Comparison of ENCODE assay signal across 17 cellular contexts in the genomic region with DNA sequence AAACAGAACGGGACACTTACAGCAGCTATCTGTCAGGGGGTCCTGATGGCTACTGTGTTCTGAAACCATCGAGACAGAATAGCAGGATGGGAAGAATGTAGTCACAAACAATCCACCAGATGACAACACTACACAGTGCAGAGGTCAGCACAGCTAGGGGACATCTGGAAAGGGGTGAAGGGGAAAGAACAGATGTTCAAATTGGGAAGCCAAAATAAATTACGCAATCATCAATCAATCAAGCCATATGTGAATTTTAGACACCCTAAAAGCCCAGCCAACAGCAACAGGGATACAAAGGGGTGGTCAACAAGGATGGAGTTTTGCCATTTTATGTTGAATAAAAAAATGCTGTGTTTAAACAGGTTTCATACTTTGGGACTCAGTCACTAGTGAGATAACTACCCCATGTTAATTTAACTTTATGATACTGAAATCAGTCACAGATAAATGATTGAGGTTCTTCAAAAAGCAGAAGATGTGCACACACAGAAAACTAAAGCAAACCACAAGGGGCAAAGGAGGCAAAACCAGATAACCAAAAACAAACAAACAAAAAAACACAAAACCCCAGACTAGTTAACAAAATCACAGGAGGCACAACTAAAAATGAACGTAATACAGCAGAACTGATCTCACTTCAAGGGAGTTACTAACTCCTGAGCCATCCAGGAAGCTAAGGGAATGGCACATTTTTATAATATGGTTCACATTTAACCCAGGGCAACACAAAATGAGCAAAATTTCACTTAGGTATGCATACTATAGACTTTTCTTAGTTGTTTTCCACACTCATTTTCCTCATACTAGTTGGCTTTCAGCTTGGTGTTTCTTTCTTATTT.
DNase-seq lines count a peak whose midpoint lies in the region; ATAC-seq and TF ChIP-seq lines count a peak whose summit lies in the region.
"Had no signal": no experiment of that assay in that cellular context is flagged by ENCODE, and none has a peak within 500 bp of the region (broad histone marks: within the 10 kb centered on the region; RNA-seq: fewer than 3 reads in every experiment).

No MANE protein-coding gene starts in this region.

- no TSS peak for BruUV-seq in MCF 10A (replicated peaks; lab: Mats Ljungman, UMichigan)
- BruUV-seq in mammary epithelial cell (replicated peaks; lab: Mats Ljungman, UMichigan): no TSS peak

- no peaks in the 10 kb centered on the region for H3K36me3 Mint-ChIP-seq in MCF 10A (ENCODE audit: insufficient read depth, unreplicated experiment)
- H3K36me3 Mint-ChIP-seq in glutamatergic neuron (ENCODE audit: unreplicated experiment): no peaks in the 10 kb centered on the region
- H3K36me3 Mint-ChIP-seq in CD8-positive, alpha-beta memory T cell: peaks cover 4 to 50% (median 13%) of the 10 kb centered on the region in 3 donors

- H3K9me3 Mint-ChIP-seq in MCF 10A (ENCODE audit: unreplicated experiment): no peaks in the 10 kb centered on the region
- peaks cover 4% of the 10 kb centered on the region for H3K9me3 Mint-ChIP-seq in glutamatergic neuron (ENCODE audit: unreplicated experiment)
- no peaks in the 10 kb centered on the region for H3K9me3 Mint-ChIP-seq in CD8-positive, alpha-beta memory T cell
- H3K9me3 Mint-ChIP-seq: immature natural killer cell had no signal

- no peak for TF ChIP-seq CTCF in MCF 10A (IDR thresholded peaks at IDR 0.05; ENCODE audit: unreplicated experiment)
- no peak for TF ChIP-seq CTCF in mammary epithelial cell (conservative IDR thresholded peaks at IDR 0.05 in 1 of 2, IDR thresholded peaks at IDR 0.05 in 1 of 2; ENCODE audit: extremely low read depth in 1 of 2, insufficient read depth in 1 of 2, low read depth in 1 of 2, low read length in 2 of 2)
- TF ChIP-seq CTCF in glutamatergic neuron (IDR thresholded peaks at IDR 0.05; ENCODE audit: partially characterized antibody, unreplicated experiment): no peak
- no peak for TF ChIP-seq CTCF in ovary (IDR thresholded peaks at IDR 0.05)

- H3K27me3 ChIP-seq in mammary epithelial cell (ENCODE audit: insufficient read depth, low read length) (no peaks in the 10 kb centered on the region), ovary (no peaks in the 10 kb centered on the region)
- no peaks in the 10 kb centered on the region for H3K27me3 ChIP-seq in CD8-positive, alpha-beta memory T cell (ENCODE audit: insufficient read depth, low read length, poor library complexity, severe bottlenecking)
- H3K27me3 ChIP-seq: SJCRH30 had no signal

- no peaks in the 10 kb centered on the region for H4K20me1 ChIP-seq in mammary epithelial cell (ENCODE audit: insufficient read depth, low read length)

- H3K36me3 ChIP-seq in mammary epithelial cell (ENCODE audit: insufficient read depth, low read length) (peaks cover 2% of the 10 kb centered on the region), ovary (no peaks in the 10 kb centered on the region)
- no peaks in the 10 kb centered on the region for H3K36me3 ChIP-seq in CD8-positive, alpha-beta memory T cell (ENCODE audit: insufficient read depth, low read length)

- no peak for ATAC-seq in GM18907 (IDR thresholded peaks at IDR 0.05; ENCODE audit: unreplicated experiment)
- ATAC-seq: activated CD8-positive, alpha-beta T cell treated with anti-CD3 and anti-CD28 coated beads, Interleukin-2, amount 10 ng/mL, durations not matched to agents 7 days and 5 days; esophagus mucosa; GM12878 had no signal

- no peak overlapping the region for H3K9ac ChIP-seq in mammary epithelial cell (ENCODE audit: insufficient read depth, low read length)

- H3K27ac Mint-ChIP-seq in MCF 10A (ENCODE audit: low read depth, unreplicated experiment) (peak overlapping the region; percentile 39), glutamatergic neuron (ENCODE audit: unreplicated experiment) (peak overlapping the region; percentile 85)
- H3K27ac Mint-ChIP-seq in CD8-positive, alpha-beta memory T cell: peak overlapping the region in 1 of 8 donors; percentile 57
- H3K27ac Mint-ChIP-seq: activated CD8-positive, alpha-beta T cell treated with anti-CD3 and anti-CD28 coated beads, Interleukin-2, amount 10 ng/mL, durations not matched to agents 7 days and 5 days; immature natural killer cell had no signal

- H3K27me3 Mint-ChIP-seq in MCF 10A (ENCODE audit: insufficient read depth, unreplicated experiment): no peaks in the 10 kb centered on the region
- H3K27me3 Mint-ChIP-seq in glutamatergic neuron (ENCODE audit: unreplicated experiment): peaks cover 4% of the 10 kb centered on the region
- H3K27me3 Mint-ChIP-seq in CD8-positive, alpha-beta memory T cell: no peaks in the 10 kb centered on the region

- H2AFZ ChIP-seq in mammary epithelial cell (ENCODE audit: low read depth, low read length): no peak overlapping the region

- H3K4me3 Mint-ChIP-seq in MCF 10A (ENCODE audit: unreplicated experiment) (no peak overlapping the region), glutamatergic neuron (ENCODE audit: unreplicated experiment) (peak overlapping the region; percentile 65)
- no peak overlapping the region for H3K4me3 Mint-ChIP-seq in CD8-positive, alpha-beta memory T cell
- H3K4me3 Mint-ChIP-seq: activated CD8-positive, alpha-beta T cell treated with anti-CD3 and anti-CD28 coated beads, Interleukin-2, amount 10 ng/mL, durations not matched to agents 7 days and 5 days; immature natural killer cell had no signal

- in situ Hi-C loops in mammary epithelial cell (cut with MboI; ENCODE audit: low sequenced_read_pairs in 2 of 2): no loop called here

- CTCF ChIA-PET in MCF 10A (lab: Yijun Ruan, JAX) (interaction anchor here (0.6 to 1.0 kb wide), 3 partner anchors 44 to 198 kb away, joined by 3 read pairs; no protein-coding TSS in a partner anchor), mammary epithelial cell (lab: Charles Lee; ENCODE audit: low non-redundant PET) (no interaction called here)
- CTCF ChIA-PET in CD8-positive, alpha-beta memory T cell (lab: Charles Lee): no interaction called here

- H3K79me2 ChIP-seq in mammary epithelial cell (ENCODE audit: insufficient read depth, low read length): no peaks in the 10 kb centered on the region

- no peak for DNase-seq in MCF 10A (ENCODE audit: unreplicated experiment)
- DNase-seq in mammary epithelial cell: no peak
- DNase-seq in glutamatergic neuron: no peak
- DNase-seq in ovary: no peak
- DNase-seq in anterior cingulate cortex (lab: John Stamatoyannopoulos, UW): no peak
- DNase-seq in CD8-positive, alpha-beta memory T cell: no peak
- DNase-seq in kidney tubule cell (ENCODE audit: low spot score): no peak
- DNase-seq: activated CD8-positive, alpha-beta T cell treated with anti-CD3 and anti-CD28 coated beads, Interleukin-2, amount 10 ng/mL, durations not matched to agents 7 days and 5 days; activated effector memory CD4-positive, alpha-beta T cell treated with anti-CD3 and anti-CD28 coated beads, Interleukin-2, amount 50 U/mL, for 16 hours; immature natural killer cell; Karpas-422; NCI-H2029; retina; SJCRH30 had no signal

- dilution Hi-C loops in mammary epithelial cell (cut with HindIII; ENCODE audit: low sequenced_read_pairs): no loop called here

- intact Hi-C loops in MCF 10A (cut with micrococcal nuclease) (no loop called here), mammary epithelial cell (cut with micrococcal nuclease) (no loop called here), ovary (cut with DNase I) (loop anchor here in 1 of 4 donors (10.0 kb wide), 1 partner anchor 61 kb away; a partner anchor contains a TSS)

- H3K9me3 ChIP-seq in mammary epithelial cell (replicated peaks; ENCODE audit: insufficient read depth, low read length) (no peaks in the 10 kb centered on the region), ovary (no peaks in the 10 kb centered on the region)
- no peaks in the 10 kb centered on the region for H3K9me3 ChIP-seq in CD8-positive, alpha-beta memory T cell (ENCODE audit: low read length)
- H3K9me3 ChIP-seq: SJCRH30 had no signal

- POLR2A ChIA-PET in MCF 10A (lab: Yijun Ruan, JAX): no interaction called here
- POLR2A ChIA-PET in CD8-positive, alpha-beta memory T cell (lab: Charles Lee): no interaction called here

- H3K4me1 ChIP-seq in mammary epithelial cell (ENCODE audit: insufficient read depth, low read length) (no peaks in the 10 kb centered on the region), ovary (ENCODE audit: insufficient read depth) (peaks cover 4% of the 10 kb centered on the region)
- no peaks in the 10 kb centered on the region for H3K4me1 ChIP-seq in CD8-positive, alpha-beta memory T cell (ENCODE audit: insufficient read depth, low read length)
- H3K4me1 ChIP-seq: SJCRH30 had no signal

- peaks cover 7% of the 10 kb centered on the region for H3K4me1 Mint-ChIP-seq in MCF 10A (ENCODE audit: insufficient read depth, unreplicated experiment)
- H3K4me1 Mint-ChIP-seq in glutamatergic neuron (ENCODE audit: low read depth, unreplicated experiment): peaks cover 34% of the 10 kb centered on the region
- no peaks in the 10 kb centered on the region for H3K4me1 Mint-ChIP-seq in CD8-positive, alpha-beta memory T cell
- H3K4me1 Mint-ChIP-seq: immature natural killer cell had no signal

- H3K4me3 ChIP-seq in mammary epithelial cell (replicated peaks in 1 of 3; ENCODE audit: insufficient read depth in 1 of 3, low read depth in 2 of 3, low read length in 3 of 3) (no peak overlapping the region), ovary (no peak overlapping the region)
- no peak overlapping the region for H3K4me3 ChIP-seq in CD8-positive, alpha-beta memory T cell (ENCODE audit: low read length)
- H3K4me3 ChIP-seq: GM12878, SJCRH30 had no signal

- H3K4me2 ChIP-seq in mammary epithelial cell (ENCODE audit: insufficient read depth, low read depth, low read length): no peak overlapping the region

- no peak for TF ChIP-seq POLR2A in ovary (IDR thresholded peaks at IDR 0.05)

- no peak for TF ChIP-seq EP300 in ovary (IDR thresholded peaks at IDR 0.05)

- 95% methylated on average over 4 of the region's 4 CpGs for WGBS in mammary epithelial cell (ENCODE audit: low coverage, missing lambda C conversion rate)
- WGBS in ovary, 3 donors: 37 to 51% (median 43%) methylated on average over 4 of the region's 4 CpGs

- H3K27ac ChIP-seq in mammary epithelial cell (ENCODE audit: insufficient read depth, low read depth, low read length): no peak overlapping the region
- peak overlapping the region; percentile 7 to 45 for H3K27ac ChIP-seq in ovary
- no peak overlapping the region for H3K27ac ChIP-seq in CD8-positive, alpha-beta memory T cell (ENCODE audit: low read depth, low read length)
- H3K27ac ChIP-seq: SJCRH30 had no signal

Comparison
In these comparisons a context has a peak if more than half of its experiments do, and no peak if none do; other contexts are left out.
1. H3K27ac ChIP-seq: peak in ovary (2 of 2); none in mammary epithelial cell (single experiment) and CD8-positive, alpha-beta memory T cell (single experiment).